ENCODE assay signal across 8 cellular contexts in the genomic region with DNA sequence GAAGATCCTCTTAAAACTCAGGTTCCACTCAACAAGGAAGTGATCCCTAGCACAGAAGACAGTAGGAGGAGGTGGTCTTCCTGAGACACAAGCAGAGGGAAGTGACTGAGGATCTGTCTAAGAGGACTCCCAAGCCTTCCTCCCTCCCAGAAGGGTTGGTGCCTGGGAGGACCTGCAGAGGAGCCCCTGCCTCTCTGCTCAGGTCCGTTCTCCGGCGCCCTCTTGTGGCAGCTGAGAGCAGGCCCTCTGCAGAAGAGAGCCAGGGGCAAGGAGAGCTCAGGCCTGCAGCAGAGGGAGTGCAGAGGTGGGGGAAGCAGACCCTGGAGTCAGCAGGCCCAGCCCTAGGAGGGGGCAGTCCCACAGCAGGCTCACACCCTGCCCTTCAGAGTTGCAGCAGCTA.
DNase-seq lines count a peak whose midpoint lies in the region; TF ChIP-seq lines count a peak whose summit lies in the region.
"Not testable (repeated sequence)": the region's sequence is repeated elsewhere in the genome, so short reads cannot be mapped to it uniquely, and the experiment has no call there.

No MANE protein-coding gene starts in this region.

- H3K4me3 ChIP-seq in AG04449 (ENCODE audit: low read depth, low read length); SJCRH30: not testable (repeated sequence)

- peak overlapping the region; percentile 74 to 86 (median 83) for H3K4me3 Mint-ChIP-seq in immature natural killer cell

- H3K27me3 Mint-ChIP-seq in immature natural killer cell (ENCODE audit: low read depth in 3 of 3): not testable (repeated sequence)

- H3K36me3 ChIP-seq in SJCRH30: not testable (repeated sequence)

- H3K27me3 ChIP-seq in SJCRH30: not testable (repeated sequence)

- not testable (repeated sequence) for H3K9me3 Mint-ChIP-seq in immature natural killer cell

- peak overlapping the region; percentile 92 to 98 (median 96) for H3K27ac Mint-ChIP-seq in immature natural killer cell

- peaks cover 75 to 92% of the 10 kb centered on the region in 2 donors for H3K4me1 Mint-ChIP-seq in immature natural killer cell

- DNase-seq in AG04449 (ENCODE audit: low read depth, low spot score); GM13977 (ENCODE audit: low spot score): not testable (repeated sequence)
- peak; percentile 78 to 88 for DNase-seq in Kasumi-1 (lab: John Stamatoyannopoulos, UW)
- peak; percentile 48 to 64 for DNase-seq in SJCRH30
- DNase-seq in activated CD8-positive, alpha-beta memory T cell treated with anti-CD3 and anti-CD28 coated beads, Interleukin-2, amount 50 U/mL, for 48 hours: peak; percentile 86
- DNase-seq in cerebellar cortex (ENCODE audit: low spot score): peak; percentile 39
- peak; percentile 66 to 75 (median 68) for DNase-seq in immature natural killer cell
- DNase-seq in stimulated activated CD4-positive, alpha-beta T cell treated with anti-CD3 and anti-CD28 coated beads, Interleukin-15, amount 100 ng/mL, for 1 hour (ENCODE audit: low read depth in 1 of 2, low spot score in 1 of 2): peak; percentile 54 to 60

- CTCF ChIA-PET in AG04449 (lab: Yijun Ruan, JAX): interaction anchor here (0.7 to 10.2 kb wide), 5 partner anchors 9 to 462 kb away, joined by 3 to 226 read pairs (median 3); no protein-coding TSS in a partner anchor

- H3K27ac ChIP-seq in SJCRH30: not testable (repeated sequence)

- in situ Hi-C loops in GM13977 (cut with MboI; ENCODE audit: low pct_unique_long_range_greater_than_20kb, low sequenced_read_pairs, unreplicated experiment): not testable (repeated sequence)

- peaks cover 20% of the 10 kb centered on the region for H3K4me1 ChIP-seq in SJCRH30

- not testable (repeated sequence) for H3K9me3 ChIP-seq in SJCRH30 (replicated peaks)

- peaks cover 0 to 27% (median 0%) of the 10 kb centered on the region in 3 donors for H3K36me3 Mint-ChIP-seq in immature natural killer cell

- TF ChIP-seq CTCF in AG04449 (IDR thresholded peaks at IDR 0.05; ENCODE audit: insufficient read depth, low read length, missing control alignments) (peak; percentile 68), GM13977 (IDR thresholded peaks at IDR 0.05; ENCODE audit: extremely low read depth, insufficient read depth, missing control alignments) (peak; percentile 78)

- POLR2A ChIA-PET in AG04449 (lab: Yijun Ruan, JAX): not testable (repeated sequence)
